Comparison of ENCODE assay signal across 8 cellular contexts in genomic region chr2:112481528-112482228, GRCh38.
DNase-seq lines count a peak whose midpoint lies in the region; ATAC-seq, FAIRE-seq and TF ChIP-seq lines count a peak whose summit lies in the region.

TTL (plus strand) TSS chr2:112482156; CDS start chr2:112482345, 189 bp downstream.

- peaks cover 19% of the 10 kb centered on the region for H3K36me3 Mint-ChIP-seq in nephron (ENCODE audit: low read depth)

- CTCF ChIA-PET in RWPE1 (lab: Yijun Ruan, JAX): interaction anchor here (0.6 to 2.6 kb wide), 8 partner anchors 11 to 238 kb away, joined by 3 to 12 read pairs (median 4); no protein-coding TSS in a partner anchor

- H3K27ac ChIP-seq in RWPE1: peak within 1 kb of the TSS; percentile 94

- peaks cover 22% of the 10 kb centered on the region for H3K4me1 Mint-ChIP-seq in nephron

- H3K9me3 Mint-ChIP-seq in nephron: no peaks in the 10 kb centered on the region

- peak; percentile 47 for DNase-seq in D721Med (ENCODE audit: insufficient read length, low spot score)
- DNase-seq in HTR-8/SVneo (ENCODE audit: insufficient read length, low spot score): peak; percentile 65
- DNase-seq in RWPE1 (ENCODE audit: low spot score): peak; percentile 77
- peak; percentile 70 for DNase-seq in activated effector memory CD4-positive, alpha-beta T cell treated with Interleukin-2 at 50 U/mL for 16 hours
- DNase-seq in fibroblast of pulmonary artery (ENCODE audit: low read depth): peak; percentile 58
- DNase-seq in stimulated activated naive CD8-positive, alpha-beta T cell treated with anti-CD3 and anti-CD28 coated beads, Interleukin-15, Interleukin-2, amounts not matched to agents 100 U/mL and 50 U/mL, for 24 hours: peak; percentile 84

- FAIRE-seq in D721Med (lab: Jason Lieb, UNC) (no peak), HTR-8/SVneo (lab: Jason Lieb, UNC) (no peak)

- H3K4me3 ChIP-seq in fibroblast of pulmonary artery (replicated peaks; ENCODE audit: low read depth, low read length): peak within 1 kb of the TSS; percentile 83

- no peaks in the 10 kb centered on the region for H3K27me3 Mint-ChIP-seq in nephron (ENCODE audit: low read depth)

- POLR2A ChIA-PET in RWPE1 (lab: Yijun Ruan, JAX; ENCODE audit: low non-redundant PET): no interaction called here

- H3K27ac Mint-ChIP-seq in nephron: peak within 1 kb of the TSS; percentile 88 to 94 (median 92)

- peak within 1 kb of the TSS; percentile 97 to 99 (median 98) for H3K4me3 Mint-ChIP-seq in nephron

- TF ChIP-seq CTCF in D721Med (IDR thresholded peaks at IDR 0.05; ENCODE audit: insufficient read depth, missing control alignments) (no peak), RWPE1 (conservative IDR thresholded peaks at IDR 0.05; ENCODE audit: low read depth) (no peak), fibroblast of pulmonary artery (IDR thresholded peaks at IDR 0.05; ENCODE audit: low read length, missing control alignments) (no peak), nephron (IDR thresholded peaks at IDR 0.05; ENCODE audit: unreplicated experiment in 3 of 3) (no peak)

- peak; percentile 62 for ATAC-seq in GM21367 (IDR thresholded peaks at IDR 0.05; ENCODE audit: unreplicated experiment)
- ATAC-seq in stimulated activated naive CD8-positive, alpha-beta T cell treated with anti-CD3 and anti-CD28 coated beads, Interleukin-15, Interleukin-2, amounts not matched to agents 100 U/mL and 50 U/mL, for 24 hours: peak; percentile 77

Comparison
In these comparisons a context has a peak if more than half of its experiments do, and no peak if none do; other contexts are left out.
1. Peak in every context shown above with its lines: DNase-seq, ATAC-seq, H3K4me3 ChIP-seq and H3K27ac ChIP-seq.